17 cellular contexts compared by ENCODE assay signal in genomic region chr11:61493832-61494231, GRCh38. TPM values are rescaled to one million over a fixed set of nuclear protein-coding genes. Genes with fewer than 3 reads are reported as not detected.
A peak's percentile ranks its signal among the peaks of the same experiment; 100 is the strongest.
DNase-seq lines count a peak whose midpoint lies in the region; ATAC-seq, FAIRE-seq and TF ChIP-seq lines count a peak whose summit lies in the region.
"Had no signal": no experiment of that assay in that cellular context is flagged by ENCODE, and none has a peak within 500 bp of the region (broad histone marks: within the 10 kb centered on the region; RNA-seq: fewer than 3 reads in every experiment).

No MANE protein-coding gene starts in this region.

- BruUV-seq in GM12878 (replicated peaks; lab: Mats Ljungman, UMichigan), result no TSS peak

- no peak for TF ChIP-seq RAD21 in GM12878 (IDR thresholded peaks at IDR 0.05; ENCODE audit: insufficient read depth, low read depth, low read length)
- TF ChIP-seq RAD21 in H1 (IDR thresholded peaks at IDR 0.05 in 1 of 2, conservative IDR thresholded peaks at IDR 0.05 in 1 of 2; ENCODE audit: low read depth in 2 of 2, low read length in 2 of 2), result no peak

- H3K4ac ChIP-seq in H1 (replicated peaks; ENCODE audit: insufficient read length, low read depth, low read length), result peak overlapping the region; percentile 61
- no peak overlapping the region for H3K4ac ChIP-seq in neuronal stem cell (ENCODE audit: low read length)

- H4K91ac ChIP-seq in H1 (replicated peaks; ENCODE audit: insufficient read length, low read length) (no peak overlapping the region), neuronal stem cell (ENCODE audit: low read depth, low read length, poor library complexity) (no peak overlapping the region)

- H4K20me1 ChIP-seq in GM12878 (ENCODE audit: control insufficient read depth, insufficient read depth) (no peaks in the 10 kb centered on the region), H1 (replicated peaks in 1 of 2; ENCODE audit: control insufficient read depth in 1 of 2, insufficient read depth in 2 of 2, low read length in 2 of 2) (peaks cover 0 to 9% of the 10 kb centered on the region in 2 experiments)
- H4K20me1 ChIP-seq: BLaER1 had no signal

- no peak overlapping the region for H3K56ac ChIP-seq in H1 (replicated peaks; ENCODE audit: insufficient read length, low read depth, low read length)

- H3K79me1 ChIP-seq in H1 (ENCODE audit: low read depth, low read length) (no peaks in the 10 kb centered on the region), neuronal stem cell (ENCODE audit: low read depth, low read length) (no peaks in the 10 kb centered on the region)

- H3K4me3 ChIP-seq in cardiac muscle cell, result no peak overlapping the region
- H3K4me3 ChIP-seq in GM12878, result no peak overlapping the region
- H3K4me3 ChIP-seq in H1 (ENCODE audit: extremely low read depth in 1 of 4, insufficient read depth in 2 of 4, low read depth in 3 of 4, low read length in 4 of 4), result no peak overlapping the region
- H3K4me3 ChIP-seq in neuronal stem cell (ENCODE audit: low read length in 2 of 2), result no peak overlapping the region
- H3K4me3 ChIP-seq: BLaER1, GM23338 had no signal

- no peak for TF ChIP-seq CTCF in cardiac muscle cell (IDR thresholded peaks at IDR 0.05; ENCODE audit: low read depth, low read length)
- TF ChIP-seq CTCF in GM12878 (IDR thresholded peaks at IDR 0.05 in 2 of 3, conservative IDR thresholded peaks at IDR 0.05 in 1 of 3; ENCODE audit: control insufficient read depth in 2 of 3, extremely low read depth in 1 of 3, insufficient read depth in 1 of 3, low read depth in 3 of 3, low read length in 3 of 3), result no peak
- no peak for TF ChIP-seq CTCF in H1 (IDR thresholded peaks at IDR 0.05; ENCODE audit: control extremely low read depth in 1 of 3, insufficient read depth in 1 of 3, low read depth in 1 of 3, low read length in 3 of 3)

- peak overlapping the region; percentile 65 for H3K27ac ChIP-seq in cardiac muscle cell
- H3K27ac ChIP-seq in GM12878 (ENCODE audit: control insufficient read depth, insufficient read depth), result no peak overlapping the region
- no peak overlapping the region for H3K27ac ChIP-seq in H1 (ENCODE audit: low read depth, low read length)
- no peak overlapping the region for H3K27ac ChIP-seq in neuronal stem cell (replicated peaks; ENCODE audit: low read length)
- H3K27ac ChIP-seq: 22Rv1, BLaER1 had no signal

- no peak overlapping the region for H3K14ac ChIP-seq in H1 (ENCODE audit: insufficient read length)
- H3K14ac ChIP-seq in neuronal stem cell (ENCODE audit: low read length), result no peak overlapping the region

- H2BK120ac ChIP-seq in H1 (replicated peaks; ENCODE audit: low read depth, low read length) (no peak overlapping the region), neuronal stem cell (ENCODE audit: low read depth, low read length) (no peak overlapping the region)

- H2AK5ac ChIP-seq in H1 (ENCODE audit: low read depth, low read length) (no peak overlapping the region), neuronal stem cell (ENCODE audit: low read depth, low read length) (no peak overlapping the region)

- H3K36me3 ChIP-seq in cardiac muscle cell, result no peaks in the 10 kb centered on the region
- no peaks in the 10 kb centered on the region for H3K36me3 ChIP-seq in GM12878 (ENCODE audit: control insufficient read depth in 2 of 2, insufficient read depth in 2 of 2, low read length in 1 of 2)
- no peaks in the 10 kb centered on the region for H3K36me3 ChIP-seq in H1 (ENCODE audit: control insufficient read depth in 2 of 4, insufficient read depth in 4 of 4, low read length in 3 of 4)
- no peaks in the 10 kb centered on the region for H3K36me3 ChIP-seq in neuronal stem cell (replicated peaks in 1 of 2; ENCODE audit: control insufficient read depth in 2 of 2, insufficient read depth in 2 of 2, low read length in 2 of 2)
- H3K36me3 ChIP-seq: BLaER1 had no signal

- SMC1A ChIA-PET in GM12878 (lab: Charles Lee; ENCODE audit: uncharacterized antibody, unreplicated experiment), result no interaction called here

- ATAC-seq in Right ventricle myocardium inferior (no peak), GM12878 (no peak), HG02571 (IDR thresholded peaks at IDR 0.05; ENCODE audit: unreplicated experiment) (no peak), GM19463 (IDR thresholded peaks at IDR 0.05; ENCODE audit: unreplicated experiment) (no peak)
- ATAC-seq: GM23338 had no signal

- H2BK15ac ChIP-seq in H1 (ENCODE audit: low read length) (no peak overlapping the region), neuronal stem cell (ENCODE audit: low read length) (no peak overlapping the region)

- 47% methylated on average over 9 of the region's 9 CpGs for WGBS in GM12878 (ENCODE audit: insufficient coverage, insufficient replicate concordance, low lambda C conversion rate, missing lambda C conversion rate)
- 90% methylated on average over 9 of the region's 9 CpGs; no CpG with 5 or more reads in 1 of the 2 experiments for WGBS in H1 (ENCODE audit: extremely low coverage in 1 of 2, insufficient coverage in 1 of 2, insufficient read length in 1 of 2, insufficient replicate concordance in 2 of 2, low coverage in 1 of 2, low lambda C conversion rate in 2 of 2, missing lambda C conversion rate in 1 of 2), 2 experiments
- WGBS in neuronal stem cell (ENCODE audit: extremely low coverage in 2 of 2, insufficient read length in 2 of 2, insufficient replicate concordance in 1 of 2), 2 donors, result no CpG with 5 or more reads among the region's 9 CpGs

- no peak overlapping the region for H3K9ac ChIP-seq in GM12878 (ENCODE audit: control insufficient read depth, insufficient read depth, low read length)
- no peak overlapping the region for H3K9ac ChIP-seq in H1 (replicated peaks in 1 of 4; ENCODE audit: extremely low read depth in 1 of 4, low read depth in 3 of 4, low read length in 3 of 4)
- H3K9ac ChIP-seq in neuronal stem cell (ENCODE audit: low read depth, low read length, poor library complexity), result no peak overlapping the region
- H3K9ac ChIP-seq: BLaER1 had no signal

- H3K23ac ChIP-seq in H1 (ENCODE audit: insufficient read length) (no peak overlapping the region), neuronal stem cell (ENCODE audit: low read depth, low read length, poor library complexity) (no peak overlapping the region)

- intact Hi-C loops in Right ventricle myocardium inferior (cut with DNase I), result no loop called here
- intact Hi-C loops in GM12878 (cut with micrococcal nuclease; ENCODE audit: unreplicated experiment), result no loop called here

- POLR2A ChIA-PET in GM12878 (lab: Charles Lee), result no interaction called here
- POLR2A ChIA-PET in H1 (lab: Charles Lee; ENCODE audit: partially characterized antibody), result interaction anchor here (1.1 to 1.6 kb wide), 3 partner anchors 9 to 23 kb away, joined by 3 to 6 read pairs (median 4); no protein-coding TSS in a partner anchor

- no peak overlapping the region for H4K5ac ChIP-seq in H1 (ENCODE audit: insufficient read length, low read depth, low read length)

- H3K4me1 ChIP-seq in cardiac muscle cell (ENCODE audit: low read depth) (peaks cover 23% of the 10 kb centered on the region), GM12878 (ENCODE audit: control insufficient read depth, insufficient read depth, low read length) (no peaks in the 10 kb centered on the region), H1 (replicated peaks in 1 of 4; ENCODE audit: control insufficient read depth in 3 of 4, insufficient read depth in 4 of 4, low read length in 3 of 4) (peaks cover 0 to 18% (median 11%) of the 10 kb centered on the region in 4 experiments; a peak in 6 of 7 replicates), neuronal stem cell (ENCODE audit: control insufficient read depth in 2 of 2, insufficient read depth in 1 of 2, low read depth in 1 of 2, low read length in 2 of 2) (peaks cover 17 to 37% of the 10 kb centered on the region in 2 donors)

- H3K23me2 ChIP-seq in H1 (ENCODE audit: low read depth, low read length), result peaks cover 12% of the 10 kb centered on the region; the same call in 1 of the 2 replicates

- FAIRE-seq in GM12878 (lab: Jason Lieb, UNC) (no peak), H1 (lab: Jason Lieb, UNC) (no peak)
- FAIRE-seq: GM18507 had no signal

- H2BK5ac ChIP-seq in H1 (ENCODE audit: low read depth, low read length), result no peak overlapping the region
- H2BK5ac ChIP-seq in neuronal stem cell (ENCODE audit: low read length), result no peak overlapping the region

- 0 out of 2 replicates have a peak overlapping the region, but pooled peaks have one; percentile 61 for H2BK20ac ChIP-seq in H1 (ENCODE audit: low read length)

- CTCF ChIA-PET in GM12878 (lab: Yijun Ruan, JAX) (interaction anchor here (0.6 to 1.6 kb wide), 2 partner anchors 10 to 24 kb away, joined by 3 to 4 read pairs; no protein-coding TSS in a partner anchor), H1 (lab: Charles Lee; ENCODE audit: partially characterized antibody) (interaction anchor here (0.6 to 57.8 kb wide), 10 partner anchors 8 to 1118 kb away, joined by 3 to 2106 read pairs (median 4); partner anchors contain the start of gene LRRC10B)

- no peak overlapping the region for H2AFZ ChIP-seq in GM12878 (ENCODE audit: control insufficient read depth, low read depth, low read length)
- H2AFZ ChIP-seq in H1 (ENCODE audit: low read length), result no peak overlapping the region
- no peak overlapping the region for H2AFZ ChIP-seq in neuronal stem cell (ENCODE audit: low read length)
- H2AFZ ChIP-seq: GM23338 had no signal

- H4K8ac ChIP-seq in H1 (ENCODE audit: extremely low read depth, insufficient read depth, low read length), result no peak overlapping the region
- H4K8ac ChIP-seq in neuronal stem cell (ENCODE audit: low read depth, low read length), result no peak overlapping the region

- 0 out of 2 replicates have a peak overlapping the region, but pooled peaks have one; percentile 27 for H2BK12ac ChIP-seq in H1 (ENCODE audit: low read depth, low read length)
- H2BK12ac ChIP-seq in neuronal stem cell (ENCODE audit: low read length), result no peak overlapping the region

- H3K9me3 ChIP-seq in cardiac muscle cell (ENCODE audit: low read depth) (no peaks in the 10 kb centered on the region), GM12878 (replicated peaks; ENCODE audit: control insufficient read depth, insufficient read depth, low read length) (no peaks in the 10 kb centered on the region), H1 (ENCODE audit: insufficient read depth in 2 of 2, low read depth in 1 of 2, low read length in 1 of 2) (no peaks in the 10 kb centered on the region), neuronal stem cell (replicated peaks in 1 of 2; ENCODE audit: control insufficient read depth in 2 of 2, insufficient read depth in 1 of 2, low read depth in 1 of 2, low read length in 2 of 2) (no peaks in the 10 kb centered on the region)
- H3K9me3 ChIP-seq: BLaER1 had no signal

- no peak for TF ChIP-seq POLR2A in GM12878 (IDR thresholded peaks at IDR 0.05; ENCODE audit: low read depth, low read length)
- TF ChIP-seq POLR2A in H1 (IDR thresholded peaks at IDR 0.05; ENCODE audit: control extremely low read depth in 1 of 2, low read depth in 2 of 2, low read length in 2 of 2), result no peak

- no peak overlapping the region for H3K4me2 ChIP-seq in GM12878 (ENCODE audit: control insufficient read depth, insufficient read depth)
- H3K4me2 ChIP-seq in H1 (ENCODE audit: insufficient read depth in 1 of 2, low read depth in 2 of 2, low read length in 2 of 2), result no peak overlapping the region
- H3K4me2 ChIP-seq in neuronal stem cell (ENCODE audit: insufficient read depth, low read length, poor library complexity, severe bottlenecking), result no peak overlapping the region
- H3K4me2 ChIP-seq: BLaER1, GM23338 had no signal

- no peaks in the 10 kb centered on the region for H3K27me3 ChIP-seq in cardiac muscle cell
- no peaks in the 10 kb centered on the region for H3K27me3 ChIP-seq in GM12878 (replicated peaks in 1 of 2; ENCODE audit: control insufficient read depth in 2 of 2, insufficient read depth in 2 of 2, low read length in 1 of 2)
- H3K27me3 ChIP-seq in H1 (replicated peaks in 1 of 4; ENCODE audit: control insufficient read depth in 3 of 4, extremely low read depth in 1 of 4, insufficient read depth in 3 of 4, low read length in 3 of 4), result peaks cover 0 to 6% (median 2%) of the 10 kb centered on the region in 4 experiments; a peak in 3 of 7 replicates
- no peaks in the 10 kb centered on the region for H3K27me3 ChIP-seq in neuronal stem cell (ENCODE audit: control insufficient read depth in 3 of 3, insufficient read depth in 3 of 3, low read depth in 1 of 3, low read length in 3 of 3)
- H3K27me3 ChIP-seq: BLaER1 had no signal

- H3K18ac ChIP-seq in H1 (ENCODE audit: extremely low read depth, low read length) (no peak overlapping the region), neuronal stem cell (ENCODE audit: low read length) (peak overlapping the region; percentile 46)

- RAD21 ChIA-PET in GM12878 (lab: Charles Lee; ENCODE audit: unreplicated experiment), result no interaction called here

- DNase-seq in cardiac muscle cell (ENCODE audit: low read depth in 1 of 2, low spot score in 1 of 2), result no peak
- no peak for DNase-seq in Right ventricle myocardium inferior (ENCODE audit: missing footprints)
- no peak for DNase-seq in GM12878 (ENCODE audit: low read depth, low spot score)
- no peak for DNase-seq in H1 (ENCODE audit: low read depth in 1 of 2, low spot score in 2 of 2)
- no peak for DNase-seq in neuronal stem cell (ENCODE audit: low spot score)
- DNase-seq in ACHN, result no peak
- DNase-seq: AML-193; CD8-positive, alpha-beta memory T cell; DMS 273 treated with DMSO at 0.1 percent for 48 hours; H9 had no signal

- in situ Hi-C loops in GM12878 (cut with MboI), result no loop called here
- in situ Hi-C loops in ACHN (cut with HindIII; ENCODE audit: low pct_ligation_motif_present, low pct_unique_long_range_greater_than_20kb, low sequenced_read_pairs), result no loop called here

- TF ChIP-seq EP300 in GM12878 (IDR thresholded peaks at IDR 0.05; ENCODE audit: borderline replicate concordance in 1 of 2, control insufficient read depth in 1 of 2, low read depth in 2 of 2, low read length in 2 of 2) (no peak), H1 (IDR thresholded peaks at IDR 0.05; ENCODE audit: borderline replicate concordance in 1 of 2, low read depth in 2 of 2, low read length in 2 of 2) (no peak)

- H3K79me2 ChIP-seq in GM12878 (ENCODE audit: control insufficient read depth, insufficient read depth, low read length) (no peaks in the 10 kb centered on the region), H1 (ENCODE audit: control insufficient read depth in 1 of 2, insufficient read depth in 2 of 2, low read length in 2 of 2) (no peaks in the 10 kb centered on the region)

RNA-seq across cellular contexts. Expression of gene LRRC10B, which starts 14.7 kb away (rescaled TPM):
- total RNA-seq in cardiac muscle cell (0.60 and 0.74 TPM in 2 replicates), Right ventricle myocardium inferior (0.60 TPM), GM12878 (2014; rRNA removed) (not detected in 2 replicates), GM12878 (2014; rRNA removed; fragmentation: Illumina TruSeq; extraction: Trizol) (not detected in 2 replicates), GM12878 (2021) (not detected in 2 replicates)
- polyA plus RNA-seq in cardiac muscle cell (0.62 and 0.65 TPM in 2 replicates), GM12878 (2011; rRNA removed) (not detected in 2 replicates), GM12878 (2014; fragmentation: Illumina TruSeq; extraction: Trizol) (not detected in 2 replicates), GM12878 (2014; fragmentation: Nextera tagmentation; extraction: Ambion mirVana) (not detected), GM12878 (2014; rRNA removed) (not detected in 2 replicates), GM12878 (2016; fragmentation: Nextera tagmentation; extraction: Ambion mirVana) (not detected), H1 (2011; rRNA removed) (0.71 and 1.1 TPM in 2 replicates)
- not detected in 2 replicates for total RNA-seq in GM12878 (2013; cell fraction: nucleolus; rRNA removed)
- polyA plus RNA-seq in GM12878 (2011; ENCODE audit: low read depth), result not detected
- not detected in 2 replicates for polyA plus RNA-seq in GM12878 (2011; cell fraction: cytosol; rRNA removed)
- not detected in 2 replicates for polyA plus RNA-seq in GM12878 (2011; cell fraction: nucleus; rRNA removed)
- polyA plus RNA-seq in GM12878 (2012), result not detected in 2 replicates
- polyA minus RNA-seq in GM12878 (2011; rRNA and poly(A)+ RNA removed), result not detected in 2 replicates
- polyA minus RNA-seq in GM12878 (2011; cell fraction: cytosol; rRNA and poly(A)+ RNA removed), result not detected in 2 replicates
- not detected in 2 replicates for polyA minus RNA-seq in GM12878 (2011; cell fraction: nucleus; rRNA and poly(A)+ RNA removed)
- 0.47 and 0.61 TPM in 2 replicates for total RNA-seq in H1 (2021; fragmentation: NEBNext Ultra II Directional; extraction: Animal tissue kit (Norgen Biotek cat#: 25700))
- polyA plus RNA-seq in H1 (2011; cell fraction: cytosol; rRNA removed), result 0.58 TPM
- 1.1 TPM for polyA plus RNA-seq in H1 (2011; cell fraction: nucleus; rRNA removed)
- polyA plus RNA-seq in H1 (2012, experiment 1 of 2), result 0.15 to 0.57 TPM (median 0.38 TPM) in 4 replicates
- polyA plus RNA-seq in H1 (2012, experiment 2 of 2), result 0.66 TPM
- polyA plus RNA-seq in H1 (2013, experiment 1 of 2), result 0.51 TPM
- polyA plus RNA-seq in H1 (2013, experiment 2 of 2), result 0.53 TPM
- polyA minus RNA-seq in H1 (2011; rRNA and poly(A)+ RNA removed), result 0.27 and 0.79 TPM in 2 replicates
- polyA minus RNA-seq in H1 (2011; cell fraction: cytosol; rRNA and poly(A)+ RNA removed), result not detected
- polyA minus RNA-seq in H1 (2011; cell fraction: nucleus; rRNA and poly(A)+ RNA removed), result 1.2 TPM
- polyA plus RNA-seq in neuronal stem cell (2013, experiment 1 of 2), result 1.5 TPM
- polyA plus RNA-seq in neuronal stem cell (2013, experiment 2 of 2), result 1.4 TPM
- total RNA-seq: CD8-positive, alpha-beta memory T cell; HT1080 had no signal
- polyA plus RNA-seq: CD8-positive, alpha-beta memory T cell had no signal
